25 cellular contexts compared by ENCODE assay signal in the genomic region with DNA sequence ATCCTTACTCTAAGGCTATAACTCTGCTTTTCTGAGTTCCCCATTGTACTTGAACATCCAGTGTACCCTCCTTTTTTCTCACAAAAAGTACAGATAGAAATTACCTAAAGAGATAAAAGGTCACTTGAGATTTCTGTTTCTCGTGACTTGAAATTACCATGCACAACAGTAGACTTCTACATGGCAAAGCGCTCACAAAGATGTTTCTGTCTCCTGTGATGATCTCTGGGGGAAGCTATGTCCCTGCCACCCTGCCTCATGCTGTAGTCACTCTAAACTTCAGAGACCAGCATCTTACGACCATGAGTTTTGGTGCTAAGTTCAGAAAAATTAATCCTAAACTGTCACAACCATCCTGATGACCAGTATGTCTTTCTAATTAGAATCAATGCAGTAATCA. TPM values are rescaled to one million over a fixed set of nuclear protein-coding genes. Genes with fewer than 3 reads are reported as not detected.
DNase-seq lines count a peak whose midpoint lies in the region; ATAC-seq and TF ChIP-seq lines count a peak whose summit lies in the region.
"Had no signal": no experiment of that assay in that cellular context is flagged by ENCODE, and none has a peak within 500 bp of the region (broad histone marks: within the 10 kb centered on the region; RNA-seq: fewer than 3 reads in every experiment).

No MANE protein-coding gene starts in this region.

- peak; percentile 15 for ATAC-seq in left ventricle myocardium superior
- ATAC-seq in HG02763 (IDR thresholded peaks at IDR 0.05; ENCODE audit: unreplicated experiment): no peak
- ATAC-seq: effector memory CD8-positive, alpha-beta T cell; left colon; natural killer cell; stimulated activated naive CD8-positive, alpha-beta T cell treated with anti-CD3 and anti-CD28 coated beads, Interleukin-15, Interleukin-2, amounts not matched to agents 100 U/mL and 50 U/mL, for 24 hours; T-helper 17 cell had no signal

- 67% methylated on average over 3 of the region's 3 CpGs for WGBS in suprapubic skin

- H3K36me3 Mint-ChIP-seq in nephron (ENCODE audit: low read depth): peaks cover 23% of the 10 kb centered on the region
- H3K36me3 Mint-ChIP-seq: activated naive CD8-positive, alpha-beta T cell treated with anti-CD3 and anti-CD28 coated beads, Interleukin-2, amount 10 ng/mL, durations not matched to agents 7 days and 5 days; natural killer cell had no signal

- no peak for TF ChIP-seq CTCF in breast epithelium (IDR thresholded peaks at IDR 0.05)
- no peak for TF ChIP-seq CTCF in nephron (IDR thresholded peaks at IDR 0.05; ENCODE audit: unreplicated experiment in 3 of 3)
- TF ChIP-seq CTCF in suprapubic skin (IDR thresholded peaks at IDR 0.05): no peak

- peak overlapping the region in 2 of 3 experiments; percentile 51 to 68 for H3K27ac Mint-ChIP-seq in nephron
- H3K27ac Mint-ChIP-seq: activated naive CD8-positive, alpha-beta T cell treated with anti-CD3 and anti-CD28 coated beads, Interleukin-2, amount 10 ng/mL, durations not matched to agents 7 days and 5 days; effector memory CD8-positive, alpha-beta T cell; natural killer cell; T-helper 17 cell had no signal

- no peaks in the 10 kb centered on the region for H3K9me3 ChIP-seq in breast epithelium
- no peaks in the 10 kb centered on the region for H3K9me3 ChIP-seq in suprapubic skin
- H3K9me3 ChIP-seq: BLaER1, body of pancreas, colonic mucosa, tibial nerve had no signal

- intact Hi-C loops in left ventricle myocardium superior (cut with micrococcal nuclease): no loop called here
- intact Hi-C loops in cardiac septum (cut with DNase I): no loop called here
- intact Hi-C loops in breast epithelium (cut with DNase I; ENCODE audit: low total_unique reads): no loop called here

- H3K4me3 Mint-ChIP-seq in nephron: no peak overlapping the region
- H3K4me3 Mint-ChIP-seq: activated naive CD8-positive, alpha-beta T cell treated with anti-CD3 and anti-CD28 coated beads, Interleukin-2, amount 10 ng/mL, durations not matched to agents 7 days and 5 days; effector memory CD8-positive, alpha-beta T cell; natural killer cell; T-helper 17 cell had no signal

- no peaks in the 10 kb centered on the region for H3K9me3 Mint-ChIP-seq in nephron
- H3K9me3 Mint-ChIP-seq: activated naive CD8-positive, alpha-beta T cell treated with anti-CD3 and anti-CD28 coated beads, Interleukin-2, amount 10 ng/mL, durations not matched to agents 7 days and 5 days; effector memory CD8-positive, alpha-beta T cell had no signal

- TF ChIP-seq POLR2A in breast epithelium (IDR thresholded peaks at IDR 0.05): no peak
- no peak for TF ChIP-seq POLR2A in suprapubic skin (IDR thresholded peaks at IDR 0.05)

- no peaks in the 10 kb centered on the region for H3K27me3 Mint-ChIP-seq in nephron (ENCODE audit: low read depth)

- H3K27me3 ChIP-seq in breast epithelium (no peaks in the 10 kb centered on the region), suprapubic skin (no peaks in the 10 kb centered on the region)
- H3K27me3 ChIP-seq: BLaER1, body of pancreas, colonic mucosa, tibial nerve had no signal

- H3K36me3 ChIP-seq in breast epithelium: no peaks in the 10 kb centered on the region
- H3K36me3 ChIP-seq in suprapubic skin: no peaks in the 10 kb centered on the region
- H3K36me3 ChIP-seq: BLaER1, colonic mucosa, tibial nerve had no signal

- no peak for DNase-seq in left ventricle myocardium superior
- no peak for DNase-seq in cardiac septum (ENCODE audit: low spot score)
- no peak for DNase-seq in breast epithelium (ENCODE audit: low spot score in 2 of 2)
- DNase-seq in suprapubic skin (ENCODE audit: low spot score in 2 of 2): no peak
- no peak for DNase-seq in activated CD4-positive, alpha-beta T cell treated with anti-CD3 and anti-CD28 coated beads, Interleukin-2, amount 50 U/mL, for 4 hours
- DNase-seq in NOMO-1 treated with DMSO at 0.1 percent for 48 hours (lab: John Stamatoyannopoulos, UW; ENCODE audit: unreplicated experiment): no peak
- DNase-seq: activated naive CD8-positive, alpha-beta T cell treated with anti-CD3 and anti-CD28 coated beads, Interleukin-2, amount 10 ng/mL, durations not matched to agents 7 days and 5 days; colonic mucosa; effector memory CD8-positive, alpha-beta T cell; left colon; natural killer cell; NCI-H1092; NCI-H2029; NCI-H345; NCI-H774; SHP77 treated with DMSO at 0.1 percent for 48 hours; stimulated activated CD4-positive, alpha-beta T cell treated with anti-CD3 and anti-CD28 coated beads, Interleukin-4, amount 100 ng/mL, for 24 hours; stimulated activated naive CD8-positive, alpha-beta T cell treated with anti-CD3 and anti-CD28 coated beads, Interleukin-15, Interleukin-2, amounts not matched to agents 100 U/mL and 50 U/mL, for 24 hours; T-helper 17 cell had no signal

- peaks cover 0 to 13% of the 10 kb centered on the region in 2 donors for H3K4me1 ChIP-seq in breast epithelium
- H3K4me1 ChIP-seq in suprapubic skin: peaks cover 65% of the 10 kb centered on the region
- H3K4me1 ChIP-seq: colonic mucosa had no signal

- H3K27ac ChIP-seq in breast epithelium (peak overlapping the region; percentile 19 to 57), suprapubic skin (peak overlapping the region; percentile 48)
- H3K27ac ChIP-seq: BLaER1, colonic mucosa, VCaP had no signal

- peaks cover 94% of the 10 kb centered on the region for H3K4me1 Mint-ChIP-seq in nephron
- H3K4me1 Mint-ChIP-seq: natural killer cell had no signal

- H3K4me3 ChIP-seq in breast epithelium: peak overlapping the region in 1 of 3 donors; percentile 10
- H3K4me3 ChIP-seq in suprapubic skin: no peak overlapping the region
- H3K4me3 ChIP-seq: BLaER1, body of pancreas, colonic mucosa, tibial nerve had no signal

- TF ChIP-seq EP300 in suprapubic skin (IDR thresholded peaks at IDR 0.05): no peak

RNA-seq across cellular contexts. Expression of a gene that starts 36.2 kb away (rescaled TPM):
- 110 TPM for total RNA-seq in left ventricle myocardium superior
- 129 TPM for total RNA-seq in cardiac septum
- total RNA-seq in breast epithelium: 100 to 1,000 TPM in 2 of 3 donors, 10 to 100 TPM in 1; 95.2 to 237 (median 105) TPM
- 100 to 1,000 TPM in 2 of 4 donors, 10 to 100 TPM in 2; 90.4 to 204 (median 112) TPM for total RNA-seq in suprapubic skin
- total RNA-seq: activated naive CD8-positive, alpha-beta T cell treated with anti-CD3 and anti-CD28 coated beads, Interleukin-2, amount 10 ng/mL, durations not matched to agents 7 days and 5 days had no signal
